In the genomic region with DNA sequence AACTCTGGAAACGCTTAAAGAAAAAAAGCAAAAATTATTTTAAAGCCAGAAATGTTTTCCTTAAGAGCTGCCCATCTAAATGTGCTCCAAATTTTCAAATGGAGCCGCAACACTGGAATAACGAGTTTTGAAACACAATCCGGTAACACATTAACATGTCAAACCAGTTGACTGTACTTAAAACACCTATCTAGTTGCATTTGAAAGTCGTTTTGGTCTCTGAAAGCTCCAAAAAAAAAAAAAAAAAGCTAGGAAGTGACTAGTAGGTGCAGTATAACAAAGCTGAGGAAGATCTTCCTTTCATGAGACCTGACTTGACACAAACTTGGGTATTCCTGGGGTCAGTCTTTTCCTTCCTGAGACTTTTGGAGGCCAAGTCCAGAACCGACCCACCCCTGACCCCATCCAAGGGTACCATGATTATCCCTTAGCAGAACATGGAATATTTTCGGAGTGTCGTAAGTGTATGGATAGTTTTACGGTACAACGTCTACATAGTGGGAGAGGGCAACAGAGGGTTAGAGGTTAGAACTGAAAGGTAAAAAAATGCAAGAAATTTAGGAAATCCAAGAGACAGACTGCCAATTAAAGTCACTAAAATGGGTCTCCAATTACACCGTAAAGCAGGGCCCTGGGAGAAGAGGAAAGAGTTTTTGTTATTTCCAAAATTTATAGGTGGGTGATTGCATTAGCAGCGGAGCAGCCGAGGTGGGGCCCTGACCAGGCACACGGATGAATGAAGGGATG, we compare ENCODE assay signal across 8 cellular contexts. TPM values are rescaled to one million over a fixed set of nuclear protein-coding genes. Genes with fewer than 3 reads are reported as not detected.
DNase-seq lines count a peak whose midpoint lies in the region; ATAC-seq and TF ChIP-seq lines count a peak whose summit lies in the region.

No MANE protein-coding gene starts in this region.

- H3K9me3 Mint-ChIP-seq in WTC11: no peaks in the 10 kb centered on the region
- no peaks in the 10 kb centered on the region for H3K9me3 Mint-ChIP-seq in stimulated activated effector memory CD8-positive, alpha-beta T cell treated with anti-CD3 and anti-CD28 coated beads, Interleukin-12 subunit alpha, Interleukin-12 subunit beta, amount 100 ng/mL, for 72 hours
- H3K9me3 Mint-ChIP-seq in activated naive CD8-positive, alpha-beta T cell treated with anti-CD3 and anti-CD28 coated beads, Interleukin-2, amount 50 U/mL, for 24 hours: no peaks in the 10 kb centered on the region
- no peaks in the 10 kb centered on the region for H3K9me3 Mint-ChIP-seq in activated CD8-positive, alpha-beta memory T cell treated with anti-CD3 and anti-CD28 coated beads, Interleukin-2, amount 10 ng/mL, durations not matched to agents 7 days and 5 days (ENCODE audit: low read depth)

- 16% methylated on average over 14 of the region's 14 CpGs for WGBS in liver

- CTCF ChIA-PET in WTC11 (lab: Charles Lee): interaction anchor here (1.0 to 1.4 kb wide), 2 partner anchors 18 to 78 kb away, joined by 3 read pairs; no protein-coding TSS in a partner anchor
- CTCF ChIA-PET in activated CD8-positive, alpha-beta memory T cell treated with anti-CD3 and anti-CD28 coated beads, Interleukin-2, amount 10 ng/mL, durations not matched to agents 7 days and 5 days (lab: Charles Lee): interaction anchor here (1.0 to 2.3 kb wide), 2 partner anchors 13 to 121 kb away, joined by 4 to 12 read pairs; a partner anchor contains a TSS

- peaks cover 4 to 15% (median 8%) of the 10 kb centered on the region in 4 donors for H3K4me1 ChIP-seq in liver (ENCODE audit: control insufficient read depth in 4 of 4, insufficient read depth in 4 of 4, low read length in 3 of 4)

- no peak for TF ChIP-seq CTCF in WTC11 (IDR thresholded peaks at IDR 0.05)
- no peak for TF ChIP-seq CTCF in liver (IDR thresholded peaks at IDR 0.05; ENCODE audit: low read depth, low read length, missing input control)

- TF ChIP-seq RAD21 in liver (IDR thresholded peaks at IDR 0.05): no peak

- H3K27ac Mint-ChIP-seq in WTC11: no peak overlapping the region
- no peak overlapping the region for H3K27ac Mint-ChIP-seq in stimulated activated effector memory CD8-positive, alpha-beta T cell treated with anti-CD3 and anti-CD28 coated beads, Interleukin-12 subunit alpha, Interleukin-12 subunit beta, amount 100 ng/mL, for 72 hours
- H3K27ac Mint-ChIP-seq in activated naive CD8-positive, alpha-beta T cell treated with anti-CD3 and anti-CD28 coated beads, Interleukin-2, amount 50 U/mL, for 24 hours: no peak overlapping the region
- H3K27ac Mint-ChIP-seq in activated CD8-positive, alpha-beta memory T cell treated with anti-CD3 and anti-CD28 coated beads, Interleukin-2, amount 10 ng/mL, durations not matched to agents 7 days and 5 days: no peak overlapping the region

- H3K9ac ChIP-seq in liver (ENCODE audit: low read depth in 1 of 2, low read length in 2 of 2): peak overlapping the region; percentile 98 to 100

- no peak overlapping the region for H3K4me3 Mint-ChIP-seq in WTC11
- H3K4me3 Mint-ChIP-seq in stimulated activated effector memory CD8-positive, alpha-beta T cell treated with anti-CD3 and anti-CD28 coated beads, Interleukin-12 subunit alpha, Interleukin-12 subunit beta, amount 100 ng/mL, for 72 hours: no peak overlapping the region
- no peak overlapping the region for H3K4me3 Mint-ChIP-seq in activated naive CD8-positive, alpha-beta T cell treated with anti-CD3 and anti-CD28 coated beads, Interleukin-2, amount 50 U/mL, for 24 hours
- no peak overlapping the region for H3K4me3 Mint-ChIP-seq in activated CD8-positive, alpha-beta memory T cell treated with anti-CD3 and anti-CD28 coated beads, Interleukin-2, amount 10 ng/mL, durations not matched to agents 7 days and 5 days

- ATAC-seq in HG03159 (IDR thresholded peaks at IDR 0.05; ENCODE audit: unreplicated experiment): peak; percentile 1
- peak; percentile 2 for ATAC-seq in WTC11
- no peak for ATAC-seq in stimulated activated effector memory CD8-positive, alpha-beta T cell treated with anti-CD3 and anti-CD28 coated beads, Interleukin-12 subunit alpha, Interleukin-12 subunit beta, amount 100 ng/mL, for 72 hours
- no peak for ATAC-seq in activated naive CD8-positive, alpha-beta T cell treated with anti-CD3 and anti-CD28 coated beads, Interleukin-2, amount 50 U/mL, for 24 hours
- no peak for ATAC-seq in activated CD8-positive, alpha-beta memory T cell treated with anti-CD3 and anti-CD28 coated beads, Interleukin-2, amount 10 ng/mL, durations not matched to agents 7 days and 5 days

- H3K36me3 ChIP-seq in liver (ENCODE audit: control insufficient read depth in 4 of 4, insufficient read depth in 3 of 4, low read depth in 1 of 4, low read length in 3 of 4): peaks cover 0 to 3% (median 0%) of the 10 kb centered on the region in 4 donors

- peak overlapping the region; percentile 53 to 100 (median 99) for H3K4me3 ChIP-seq in liver (ENCODE audit: low read depth in 1 of 3, low read length in 3 of 3)

- peaks cover 8% of the 10 kb centered on the region for H3K36me3 Mint-ChIP-seq in WTC11
- peaks cover 39% of the 10 kb centered on the region for H3K36me3 Mint-ChIP-seq in stimulated activated effector memory CD8-positive, alpha-beta T cell treated with anti-CD3 and anti-CD28 coated beads, Interleukin-12 subunit alpha, Interleukin-12 subunit beta, amount 100 ng/mL, for 72 hours
- peaks cover 19% of the 10 kb centered on the region for H3K36me3 Mint-ChIP-seq in activated naive CD8-positive, alpha-beta T cell treated with anti-CD3 and anti-CD28 coated beads, Interleukin-2, amount 50 U/mL, for 24 hours (ENCODE audit: low read depth)
- peaks cover 20% of the 10 kb centered on the region for H3K36me3 Mint-ChIP-seq in activated CD8-positive, alpha-beta memory T cell treated with anti-CD3 and anti-CD28 coated beads, Interleukin-2, amount 10 ng/mL, durations not matched to agents 7 days and 5 days

- H3K27me3 ChIP-seq in liver (ENCODE audit: control insufficient read depth in 4 of 4, insufficient read depth in 4 of 4, low read length in 3 of 4): no peaks in the 10 kb centered on the region

- H3K4me1 Mint-ChIP-seq in WTC11: peaks cover 19% of the 10 kb centered on the region
- peaks cover 13% of the 10 kb centered on the region for H3K4me1 Mint-ChIP-seq in stimulated activated effector memory CD8-positive, alpha-beta T cell treated with anti-CD3 and anti-CD28 coated beads, Interleukin-12 subunit alpha, Interleukin-12 subunit beta, amount 100 ng/mL, for 72 hours
- peaks cover 30% of the 10 kb centered on the region for H3K4me1 Mint-ChIP-seq in activated naive CD8-positive, alpha-beta T cell treated with anti-CD3 and anti-CD28 coated beads, Interleukin-2, amount 50 U/mL, for 24 hours
- H3K4me1 Mint-ChIP-seq in activated CD8-positive, alpha-beta memory T cell treated with anti-CD3 and anti-CD28 coated beads, Interleukin-2, amount 10 ng/mL, durations not matched to agents 7 days and 5 days: peaks cover 20% of the 10 kb centered on the region

- H3K27me3 Mint-ChIP-seq in WTC11 (ENCODE audit: low read depth): no peaks in the 10 kb centered on the region
- H3K27me3 Mint-ChIP-seq in activated naive CD8-positive, alpha-beta T cell treated with anti-CD3 and anti-CD28 coated beads, Interleukin-2, amount 50 U/mL, for 24 hours: no peaks in the 10 kb centered on the region
- H3K27me3 Mint-ChIP-seq in activated CD8-positive, alpha-beta memory T cell treated with anti-CD3 and anti-CD28 coated beads, Interleukin-2, amount 10 ng/mL, durations not matched to agents 7 days and 5 days: no peaks in the 10 kb centered on the region

- POLR2A ChIA-PET in WTC11 (lab: Charles Lee): interaction anchor here (0.6 to 1.5 kb wide), 3 partner anchors 13 to 972 kb away, joined by 3 to 7 read pairs (median 7); no protein-coding TSS in a partner anchor

- DNase-seq in NCI-H82 (lab: John Stamatoyannopoulos, UW): peak; percentile 55
- DNase-seq in NCI-H82 treated with DMSO at 0.1 percent for 48 hours (lab: John Stamatoyannopoulos, UW; ENCODE audit: unreplicated experiment): no peak
- DNase-seq in WTC11 (ENCODE audit: low spot score): no peak
- no peak for DNase-seq in stimulated activated effector memory CD8-positive, alpha-beta T cell treated with anti-CD3 and anti-CD28 coated beads, Interleukin-12 subunit alpha, Interleukin-12 subunit beta, amount 100 ng/mL, for 72 hours (ENCODE audit: low spot score in 2 of 2)
- DNase-seq in activated naive CD8-positive, alpha-beta T cell treated with anti-CD3 and anti-CD28 coated beads, Interleukin-2, amount 50 U/mL, for 24 hours: no peak
- DNase-seq in activated CD8-positive, alpha-beta memory T cell treated with anti-CD3 and anti-CD28 coated beads, Interleukin-2, amount 10 ng/mL, durations not matched to agents 7 days and 5 days: no peak

- H3K27ac ChIP-seq in liver (ENCODE audit: low read depth in 1 of 2, low read length in 2 of 2): peak overlapping the region; percentile 98 to 99

- no peaks in the 10 kb centered on the region for H3K9me3 ChIP-seq in liver (ENCODE audit: control insufficient read depth in 4 of 4, low read length in 3 of 4)

TF ChIP-seq in liver, 16 proteins besides CTCF, POLR2A, EP300 and RAD21 (continues in another document):
- no peak for TF ChIP-seq FOXA2 (IDR thresholded peaks at IDR 0.05)
- no peak for TF ChIP-seq NR2F2 (IDR thresholded peaks at IDR 0.05)
- no peak for TF ChIP-seq RXRA (IDR thresholded peaks at IDR 0.05)
- no peak for TF ChIP-seq JUND (IDR thresholded peaks at IDR 0.05)
- no peak for TF ChIP-seq TAF1 (conservative IDR thresholded peaks at IDR 0.05)
- no peak for TF ChIP-seq YY1 (IDR thresholded peaks at IDR 0.05)
- no peak for TF ChIP-seq FOXA1 (IDR thresholded peaks at IDR 0.05)
- TF ChIP-seq, protein P1, sequence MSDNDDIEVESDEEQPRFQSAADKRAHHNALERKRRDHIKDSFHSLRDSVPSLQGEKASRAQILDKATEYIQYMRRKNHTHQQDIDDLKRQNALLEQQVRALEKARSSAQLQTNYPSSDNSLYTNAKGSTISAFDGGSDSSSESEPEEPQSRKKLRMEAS (IDR thresholded peaks at IDR 0.05): no peak

RNA-seq across cellular contexts. Expression of a gene that starts 0.8 kb away (rescaled TPM):
- total RNA-seq in WTC11 (2021) (42.2 to 49.0 TPM (median 48.5 TPM) in 3 replicates), liver (1 to 10 TPM; 2.8 to 9.4 TPM)
- 1 to 10 TPM; 6.2 to 7.5 TPM for polyA plus RNA-seq in liver
- 10 to 100 TPM; 28.0 TPM for total RNA-seq in activated CD8-positive, alpha-beta memory T cell treated with anti-CD3 and anti-CD28 coated beads, Interleukin-2, amount 10 ng/mL, durations not matched to agents 7 days and 5 days

Comparison
In these comparisons a context has a peak if more than half of its experiments do, and no peak if none do; other contexts are left out.
1. ATAC-seq: peak in HG03159 (single experiment) and WTC11 (single experiment); none in stimulated activated effector memory CD8-positive, alpha-beta T cell treated with anti-CD3 and anti-CD28 coated beads, Interleukin-12 subunit alpha, Interleukin-12 subunit beta, amount 100 ng/mL, for 72 hours (single experiment), activated naive CD8-positive, alpha-beta T cell treated with anti-CD3 and anti-CD28 coated beads, Interleukin-2, amount 50 U/mL, for 24 hours (single experiment) and activated CD8-positive, alpha-beta memory T cell treated with anti-CD3 and anti-CD28 coated beads, Interleukin-2, amount 10 ng/mL, durations not matched to agents 7 days and 5 days (single experiment).